In genomic region chrX:152832520-152832919, GRCh38 we compare ENCODE assay signal across 1 cellular context.
TF ChIP-seq lines count a peak whose summit lies in the region.

No MANE protein-coding gene starts in this region.

TF ChIP-seq in HepG2, 621 proteins besides CTCF, POLR2A, EP300 and RAD21:
- TF ChIP-seq ZMYM3 (CRISPR knock-in tag; IDR thresholded peaks at IDR 0.05) = peak; percentile 83; the same call in 1 of the 2 replicates
- no peak for TF ChIP-seq CBX2 (IDR thresholded peaks at IDR 0.05; ENCODE audit: low read depth, low read length)
- no peak for TF ChIP-seq CBX2 (CRISPR knock-in tag; IDR thresholded peaks at IDR 0.05; ENCODE audit: low read depth)
- no peak for TF ChIP-seq HNRNPK (IDR thresholded peaks at IDR 0.05; ENCODE audit: low read depth, low read length, poor library complexity, severe bottlenecking)
- no peak for TF ChIP-seq FOSL2 (CRISPR knock-in tag; IDR thresholded peaks at IDR 0.05)
- TF ChIP-seq ZNF839 (CRISPR knock-in tag; IDR thresholded peaks at IDR 0.05; ENCODE audit: borderline replicate concordance) = no peak
- peak; percentile 97 for TF ChIP-seq ZNF768 (CRISPR knock-in tag; IDR thresholded peaks at IDR 0.05)
- no peak for TF ChIP-seq POGZ (CRISPR knock-in tag; IDR thresholded peaks at IDR 0.05)
- no peak for TF ChIP-seq ZNF546 (CRISPR knock-in tag; conservative IDR thresholded peaks at IDR 0.05)
- no peak for TF ChIP-seq ZNF567 (CRISPR knock-in tag; IDR thresholded peaks at IDR 0.05; ENCODE audit: borderline replicate concordance)
